8 cellular contexts compared by ENCODE assay signal in the genomic region with DNA sequence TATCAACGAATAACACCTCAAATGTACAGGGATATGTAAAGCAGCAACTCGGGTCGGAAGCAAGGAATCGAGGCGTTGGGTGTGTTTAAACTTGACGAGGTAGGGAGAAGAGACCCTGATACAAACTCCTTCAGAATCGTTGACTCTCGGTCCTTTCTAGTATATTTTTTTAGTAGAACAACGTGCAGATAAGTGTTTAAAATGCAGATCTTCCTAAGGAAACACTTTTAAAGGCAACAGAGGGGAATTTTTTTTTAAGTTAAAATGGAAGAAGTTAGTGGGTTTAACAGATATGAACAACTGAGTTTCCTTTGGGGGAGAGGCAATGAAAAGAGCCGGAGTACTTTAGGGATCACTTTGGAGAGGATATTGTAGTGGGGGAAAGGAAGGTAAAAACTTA. TPM values are rescaled to one million over a fixed set of nuclear protein-coding genes. Genes with fewer than 3 reads are reported as not detected.
DNase-seq lines count a peak whose midpoint lies in the region; ATAC-seq and TF ChIP-seq lines count a peak whose summit lies in the region.

No MANE protein-coding gene starts in this region.

- H3K9me2 ChIP-seq in Loucy (replicated peaks; ENCODE audit: low read depth, low read length), result no peaks in the 10 kb centered on the region

- H3K36me3 ChIP-seq in BLaER1 treated with 17β-estradiol and CSF1 and Interleukin-3, amounts not matched to agents 10 nM and 100 nM, result peaks cover 14 to 40% (median 33%) of the 10 kb centered on the region in 11 experiments; a peak in 21 of 22 replicates
- no peaks in the 10 kb centered on the region for H3K36me3 ChIP-seq in Loucy (ENCODE audit: insufficient read depth, low read length)

- H4K20me1 ChIP-seq in BLaER1 treated with 17β-estradiol and CSF1 and Interleukin-3, amounts not matched to agents 10 nM and 100 nM, result peaks cover 21 to 37% (median 33%) of the 10 kb centered on the region in 11 experiments; a peak in 20 of 22 replicates
- H4K20me1 ChIP-seq in Loucy (ENCODE audit: insufficient read depth, low read length, poor library complexity, severe bottlenecking), result peaks cover 31% of the 10 kb centered on the region

- ATAC-seq in HG02981 (IDR thresholded peaks at IDR 0.05; ENCODE audit: unreplicated experiment) (no peak), GM19324 (IDR thresholded peaks at IDR 0.05; ENCODE audit: low FRiP score, unreplicated experiment) (no peak)

- peaks cover 42% of the 10 kb centered on the region for H3K79me2 ChIP-seq in Loucy (ENCODE audit: insufficient read depth, low read length)

- peaks cover 4% of the 10 kb centered on the region for H3K9me3 Mint-ChIP-seq in neural crest cell

- TF ChIP-seq CTCF in Loucy (conservative IDR thresholded peaks at IDR 0.05; ENCODE audit: low read length) (no peak), dorsolateral prefrontal cortex (IDR thresholded peaks at IDR 0.05 in 54 of 56, conservative IDR thresholded peaks at IDR 0.05 in 2 of 56; ENCODE audit: low read depth in 1 of 56, partially characterized antibody in 56 of 56) (no peak), neural crest cell (conservative IDR thresholded peaks at IDR 0.05) (no peak)

- peaks cover 2% of the 10 kb centered on the region for H3K27me3 Mint-ChIP-seq in neural crest cell (ENCODE audit: low read depth)

- H3K27ac ChIP-seq in BLaER1 treated with 17β-estradiol and CSF1 and Interleukin-3, amounts not matched to agents 10 nM and 100 nM, result peak overlapping the region; percentile 95 to 99 (median 98)
- peak overlapping the region in 40 of 59 donors; percentile 66 to 96 (median 90) for H3K27ac ChIP-seq in dorsolateral prefrontal cortex

- H3K9me3 ChIP-seq in BLaER1 treated with 17β-estradiol and CSF1 and Interleukin-3, amounts not matched to agents 10 nM and 100 nM (replicated peaks in 1 of 11), result peaks cover 0 to 27% (median 16%) of the 10 kb centered on the region in 11 experiments; a peak in 14 of 22 replicates
- no peaks in the 10 kb centered on the region for H3K9me3 ChIP-seq in Loucy (ENCODE audit: insufficient read depth, low read depth, low read length)

- H3K4me2 ChIP-seq in BLaER1 treated with 17β-estradiol and CSF1 and Interleukin-3, amounts not matched to agents 10 nM and 100 nM, result peak overlapping the region; percentile 76 to 93 (median 85)
- H3K4me2 ChIP-seq in Loucy (ENCODE audit: low read depth, low read length, poor library complexity, severe bottlenecking), result peak overlapping the region; percentile 88

- intact Hi-C loops in dorsolateral prefrontal cortex (cut with DNase I), result loop anchor here in 1 of 2 donors (10.0 kb wide), 1 partner anchor 162 kb away; no protein-coding TSS in a partner anchor

- no peak overlapping the region for H2AFZ ChIP-seq in Loucy (ENCODE audit: low read length)

- H3F3A ChIP-seq in Loucy (ENCODE audit: low read depth), result no peaks in the 10 kb centered on the region

- H3K9ac ChIP-seq in BLaER1 treated with 17β-estradiol and CSF1 and Interleukin-3, amounts not matched to agents 10 nM and 100 nM, result peak overlapping the region; percentile 92 to 99 (median 97)
- H3K9ac ChIP-seq in Loucy (ENCODE audit: low read depth, low read length, poor library complexity, severe bottlenecking), result peak overlapping the region; percentile 83

- peaks cover 23 to 49% (median 36%) of the 10 kb centered on the region in 10 experiments for H3K4me1 ChIP-seq in BLaER1 treated with 17β-estradiol and CSF1 and Interleukin-3, amounts not matched to agents 10 nM and 100 nM
- peaks cover 35% of the 10 kb centered on the region for H3K4me1 ChIP-seq in Loucy (ENCODE audit: insufficient read depth, low read length, poor library complexity, severe bottlenecking)

- POLR2A ChIA-PET in HEK293T (lab: Yijun Ruan, JAX), result interaction anchor here (0.6 kb wide), 1 partner anchor 674 kb away, joined by 3 read pairs; no protein-coding TSS in a partner anchor

- H3K4me3 ChIP-seq in BLaER1 treated with 17β-estradiol and CSF1 and Interleukin-3, amounts not matched to agents 10 nM and 100 nM, result peak overlapping the region; percentile 75 to 99 (median 96)
- peak overlapping the region; percentile 88 for H3K4me3 ChIP-seq in Loucy (ENCODE audit: low read length, poor library complexity, severe bottlenecking)
- H3K4me3 ChIP-seq in dorsolateral prefrontal cortex, result peak overlapping the region in 58 of 59 donors; percentile 68 to 96 (median 85)

- no peaks in the 10 kb centered on the region for H3K27me3 ChIP-seq in BLaER1 treated with 17β-estradiol and CSF1 and Interleukin-3, amounts not matched to agents 10 nM and 100 nM
- no peaks in the 10 kb centered on the region for H3K27me3 ChIP-seq in Loucy (ENCODE audit: insufficient read depth, low read length, poor library complexity, severe bottlenecking)
- no peaks in the 10 kb centered on the region for H3K27me3 ChIP-seq in dorsolateral prefrontal cortex

- CTCF ChIA-PET in HEK293T (lab: Yijun Ruan, JAX), result no interaction called here

- peaks cover 23% of the 10 kb centered on the region for H3K36me3 Mint-ChIP-seq in neural crest cell (ENCODE audit: low read depth)

- H3K4me3 Mint-ChIP-seq in neural crest cell, result peak overlapping the region; percentile 96

- DNase-seq in dorsolateral prefrontal cortex (no peak), neural crest cell (ENCODE audit: low read depth, low spot score) (no peak), HEK293T (ENCODE audit: extremely low spot score) (no peak), iPS-NIHi11 (ENCODE audit: low spot score) (no peak)

- H3K27ac Mint-ChIP-seq in neural crest cell (ENCODE audit: unreplicated experiment), result no peak overlapping the region

- H3K4me1 Mint-ChIP-seq in neural crest cell, result peaks cover 48% of the 10 kb centered on the region

TF ChIP-seq in HEK293T, 16 proteins besides CTCF, POLR2A, EP300 and RAD21:
- TF ChIP-seq SUZ12 (IDR thresholded peaks at IDR 0.05), result no peak

RNA-seq across cellular contexts. Expression of a gene that starts 1.1 kb away (rescaled TPM):
- total RNA-seq in dorsolateral prefrontal cortex (10 to 100 TPM; 39.4 to 90.3 (median 59.5) TPM), neural crest cell (57.8 and 66.7 TPM in 2 replicates)
